ENCODE assay signal across 8 cellular contexts in the genomic region with DNA sequence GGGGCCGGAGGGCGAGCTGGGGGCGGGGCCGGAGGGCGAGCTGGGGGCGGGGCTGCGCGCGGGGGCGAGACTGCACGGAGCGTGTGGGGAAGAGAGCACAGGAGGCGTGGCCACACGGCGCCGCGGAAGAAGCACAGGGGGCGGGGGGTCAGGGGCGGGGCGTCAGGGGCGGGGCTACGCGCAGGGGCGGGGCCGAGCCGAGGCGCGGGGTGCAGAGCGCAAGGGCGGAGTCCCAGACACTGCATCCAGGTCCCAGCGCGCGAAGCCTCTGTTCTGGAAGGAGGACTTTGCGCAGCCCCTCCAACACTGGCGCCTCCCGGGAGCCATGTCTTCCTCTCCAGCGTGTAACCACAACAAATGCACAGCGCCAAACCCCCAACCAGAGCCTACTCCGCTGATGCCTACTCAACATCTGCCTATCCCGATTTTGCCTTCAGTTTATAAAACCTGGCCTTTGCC.
DNase-seq lines count a peak whose midpoint lies in the region; ATAC-seq and TF ChIP-seq lines count a peak whose summit lies in the region.

No MANE protein-coding gene starts in this region.

- H3K27me3 ChIP-seq in CD4-positive, CD25-positive, alpha-beta regulatory T cell (ENCODE audit: control insufficient read depth, insufficient read depth, low read length) = no peaks in the 10 kb centered on the region
- H3K27me3 ChIP-seq in upper lobe of right lung = no peaks in the 10 kb centered on the region

- peak overlapping the region; percentile 61 for H3K4me3 ChIP-seq in CD4-positive, CD25-positive, alpha-beta regulatory T cell (ENCODE audit: low read depth, low read length)
- peak overlapping the region; percentile 32 for H3K4me3 ChIP-seq in upper lobe of right lung

- peaks cover 9% of the 10 kb centered on the region for H3K36me3 Mint-ChIP-seq in CD4-positive, CD25-positive, alpha-beta regulatory T cell
- H3K36me3 Mint-ChIP-seq in T-helper 17 cell (ENCODE audit: low read depth) = no peaks in the 10 kb centered on the region

- peaks cover 0 to 1% (median 0%) of the 10 kb centered on the region in 7 donors for H3K9me3 Mint-ChIP-seq in CD4-positive, CD25-positive, alpha-beta regulatory T cell

- peaks cover 10% of the 10 kb centered on the region for H3K36me3 ChIP-seq in CD4-positive, CD25-positive, alpha-beta regulatory T cell (ENCODE audit: control insufficient read depth, insufficient read depth, low read length)
- H3K36me3 ChIP-seq in upper lobe of right lung = no peaks in the 10 kb centered on the region

- DNase-seq in CD4-positive, CD25-positive, alpha-beta regulatory T cell = peak; percentile 83 to 88 (median 88)
- DNase-seq in HuH-7.5 (ENCODE audit: low spot score) (peak; percentile 98), T-helper 17 cell (peak; percentile 76 to 92 (median 91)), amniotic stem cell (lab: John Stamatoyannopoulos, UW) (peak; percentile 75), left ventricle myocardium superior (peak; percentile 96), pulmonary artery endothelial cell (ENCODE audit: low read depth, low spot score) (peak; percentile 41), upper lobe of right lung (peak; percentile 96)

- peaks cover 10 to 79% (median 65%) of the 10 kb centered on the region in 4 donors for H3K4me1 Mint-ChIP-seq in CD4-positive, CD25-positive, alpha-beta regulatory T cell
- H3K4me1 Mint-ChIP-seq in T-helper 17 cell = peaks cover 68% of the 10 kb centered on the region

- H3K4me1 ChIP-seq in CD4-positive, CD25-positive, alpha-beta regulatory T cell (ENCODE audit: control insufficient read depth, insufficient read depth, low read length, poor library complexity, severe bottlenecking) = peaks cover 50% of the 10 kb centered on the region
- peaks cover 46% of the 10 kb centered on the region for H3K4me1 ChIP-seq in upper lobe of right lung

- no peaks in the 10 kb centered on the region for H3K9me3 ChIP-seq in CD4-positive, CD25-positive, alpha-beta regulatory T cell (ENCODE audit: control insufficient read depth in 2 of 2, low read length in 2 of 2)
- H3K9me3 ChIP-seq in T-helper 17 cell (ENCODE audit: control insufficient read depth, low read length, poor library complexity, severe bottlenecking) (no peaks in the 10 kb centered on the region), upper lobe of right lung (no peaks in the 10 kb centered on the region)

- H3K27ac ChIP-seq in CD4-positive, CD25-positive, alpha-beta regulatory T cell (ENCODE audit: insufficient read depth, low read length, poor library complexity, severe bottlenecking) = no peak overlapping the region
- H3K27ac ChIP-seq in upper lobe of right lung = no peak overlapping the region

- peak; percentile 94 to 95 for ATAC-seq in CD4-positive, CD25-positive, alpha-beta regulatory T cell (ENCODE audit: low read depth in 2 of 2)
- peak; percentile 57 for ATAC-seq in GM21526 (IDR thresholded peaks at IDR 0.05; ENCODE audit: low FRiP score, unreplicated experiment)
- peak; percentile 96 for ATAC-seq in T-helper 17 cell
- ATAC-seq in left ventricle myocardium superior = peak; percentile 88
- peak; percentile 97 for ATAC-seq in upper lobe of right lung

- no peak for TF ChIP-seq CTCF in upper lobe of right lung (IDR thresholded peaks at IDR 0.05)

- H3K27me3 Mint-ChIP-seq in CD4-positive, CD25-positive, alpha-beta regulatory T cell = no peaks in the 10 kb centered on the region
- no peaks in the 10 kb centered on the region for H3K27me3 Mint-ChIP-seq in T-helper 17 cell

- H3K4me3 Mint-ChIP-seq in CD4-positive, CD25-positive, alpha-beta regulatory T cell = peak overlapping the region; percentile 78 to 90 (median 83)
- H3K4me3 Mint-ChIP-seq in T-helper 17 cell = peak overlapping the region; percentile 88

- peak overlapping the region in 2 of 3 donors; percentile 76 to 85 for H3K27ac Mint-ChIP-seq in CD4-positive, CD25-positive, alpha-beta regulatory T cell
- peak overlapping the region; percentile 60 for H3K27ac Mint-ChIP-seq in T-helper 17 cell

- intact Hi-C loops in left ventricle myocardium superior (cut with micrococcal nuclease) = no loop called here
- intact Hi-C loops in upper lobe of right lung (cut with DNase I) = no loop called here

Comparison
In these comparisons a context has a peak if more than half of its experiments do, and no peak if none do; other contexts are left out.
1. DNase-seq: peak in every context shown above with its lines; median percentile 98 in HuH-7.5; 96 in left ventricle myocardium superior; 96 in upper lobe of right lung; 91 in T-helper 17 cell; 88 in CD4-positive, CD25-positive, alpha-beta regulatory T cell; 75 in amniotic stem cell; 41 in pulmonary artery endothelial cell.